Comparison of ENCODE assay signal across 17 cellular contexts in genomic region chr7:91324663-91325062, GRCh38.
DNase-seq lines count a peak whose midpoint lies in the region; ATAC-seq and TF ChIP-seq lines count a peak whose summit lies in the region.
"Had no signal": no experiment of that assay in that cellular context is flagged by ENCODE, and none has a peak within 500 bp of the region (broad histone marks: within the 10 kb centered on the region; RNA-seq: fewer than 3 reads in every experiment).

No MANE protein-coding gene starts in this region.

- TF ChIP-seq CTCF in foreskin keratinocyte (conservative IDR thresholded peaks at IDR 0.05) (no peak), endodermal cell (conservative IDR thresholded peaks at IDR 0.05) (no peak), omental fat pad (IDR thresholded peaks at IDR 0.05) (no peak)

- H3K27me3 ChIP-seq in foreskin keratinocyte (no peaks in the 10 kb centered on the region), endodermal cell (ENCODE audit: control insufficient read depth, insufficient read depth, low read length, poor library complexity, severe bottlenecking) (no peaks in the 10 kb centered on the region)
- H3K27me3 ChIP-seq: BLaER1 had no signal

- 59 to 82% methylated on average over 2 to 4 of the region's 4 CpGs for WGBS in endodermal cell (ENCODE audit: insufficient coverage in 1 of 2, insufficient read length in 1 of 2), 2 experiments

- H3K9me3 Mint-ChIP-seq in memory B cell (no peaks in the 10 kb centered on the region), endodermal cell (no peaks in the 10 kb centered on the region)
- H3K9me3 Mint-ChIP-seq: H9 had no signal

- H3K27ac ChIP-seq in SK-N-MC (no peak overlapping the region), foreskin keratinocyte (no peak overlapping the region), endodermal cell (ENCODE audit: low read depth, low read length) (no peak overlapping the region)
- H3K27ac ChIP-seq: 22Rv1, A549, BLaER1, HL-60 had no signal

- no peaks in the 10 kb centered on the region for H3K27me3 Mint-ChIP-seq in memory B cell
- peaks cover 4% of the 10 kb centered on the region for H3K27me3 Mint-ChIP-seq in endodermal cell (ENCODE audit: insufficient read depth)
- H3K27me3 Mint-ChIP-seq: CD4-positive, alpha-beta memory T cell had no signal

- H3K4me1 ChIP-seq in foreskin keratinocyte (no peaks in the 10 kb centered on the region), endodermal cell (ENCODE audit: control insufficient read depth, insufficient read depth, low read length) (no peaks in the 10 kb centered on the region)
- H3K4me1 ChIP-seq: A549, BLaER1 had no signal

- H3K4me3 ChIP-seq in SK-N-MC, result peak overlapping the region; percentile 38
- no peak overlapping the region for H3K4me3 ChIP-seq in endodermal cell (ENCODE audit: low read length)
- H3K4me3 ChIP-seq: A549, BLaER1 had no signal

- H3K36me3 Mint-ChIP-seq in memory B cell (no peaks in the 10 kb centered on the region), endodermal cell (ENCODE audit: low read depth) (no peaks in the 10 kb centered on the region)
- H3K36me3 Mint-ChIP-seq: CD4-positive, alpha-beta memory T cell had no signal

- no peak for ATAC-seq in memory B cell (ENCODE audit: low read depth)
- ATAC-seq in foreskin keratinocyte, result no peak
- no peak for ATAC-seq in omental fat pad (ENCODE audit: low FRiP score)
- ATAC-seq: A549 had no signal

- H3K36me3 ChIP-seq in SK-N-MC (ENCODE audit: insufficient read depth, low read length) (no peaks in the 10 kb centered on the region), endodermal cell (ENCODE audit: control insufficient read depth, insufficient read depth, low read length) (no peaks in the 10 kb centered on the region)
- H3K36me3 ChIP-seq: BLaER1 had no signal

- H3K27ac Mint-ChIP-seq in memory B cell, result peak overlapping the region; percentile 29
- no peak overlapping the region for H3K27ac Mint-ChIP-seq in endodermal cell
- H3K27ac Mint-ChIP-seq: CD14-positive monocyte; CD4-positive, alpha-beta memory T cell; H9 had no signal

- H3K9ac ChIP-seq in SK-N-MC (ENCODE audit: insufficient read length) (no peak overlapping the region), endodermal cell (ENCODE audit: extremely low read depth, low read length, poor library complexity, severe bottlenecking) (no peak overlapping the region)
- H3K9ac ChIP-seq: BLaER1 had no signal

- DNase-seq in NCI-H82 (lab: John Stamatoyannopoulos, UW) (peak; percentile 60), NCI-H82 treated with DMSO at 0.1 percent for 48 hours (lab: John Stamatoyannopoulos, UW; ENCODE audit: unreplicated experiment) (no peak), SK-N-MC (ENCODE audit: low read depth, low spot score) (peak; percentile 72), memory B cell (ENCODE audit: low spot score in 2 of 2) (no peak), foreskin keratinocyte (no peak), endodermal cell (no peak), omental fat pad (ENCODE audit: low spot score) (no peak)
- DNase-seq: CD4-positive, alpha-beta memory T cell; DMS153; DMS79; GF-D8; H9 had no signal

- H3K4me1 Mint-ChIP-seq in memory B cell, result peaks cover 27% of the 10 kb centered on the region
- peaks cover 8% of the 10 kb centered on the region for H3K4me1 Mint-ChIP-seq in endodermal cell
- H3K4me1 Mint-ChIP-seq: CD4-positive, alpha-beta memory T cell had no signal

- H3K9me3 ChIP-seq in SK-N-MC (ENCODE audit: low read depth, low read length) (no peaks in the 10 kb centered on the region), endodermal cell (ENCODE audit: control insufficient read depth, low read length) (no peaks in the 10 kb centered on the region)
- H3K9me3 ChIP-seq: A549, BLaER1 had no signal

- H3K4me3 Mint-ChIP-seq in memory B cell, result no peak overlapping the region
- H3K4me3 Mint-ChIP-seq in endodermal cell, result no peak overlapping the region
- H3K4me3 Mint-ChIP-seq: CD14-positive monocyte; CD4-positive, alpha-beta memory T cell; H9 had no signal

Comparison
In these comparisons a context has a peak if more than half of its experiments do, and no peak if none do; other contexts are left out.
1. DNase-seq: peak in NCI-H82 (single experiment) and SK-N-MC (single experiment); none in NCI-H82 treated with DMSO at 0.1 percent for 48 hours (single experiment), memory B cell (0 of 2), foreskin keratinocyte (0 of 2), endodermal cell (single experiment) and omental fat pad (single experiment).